20 cellular contexts compared by ENCODE assay signal in the genomic region with DNA sequence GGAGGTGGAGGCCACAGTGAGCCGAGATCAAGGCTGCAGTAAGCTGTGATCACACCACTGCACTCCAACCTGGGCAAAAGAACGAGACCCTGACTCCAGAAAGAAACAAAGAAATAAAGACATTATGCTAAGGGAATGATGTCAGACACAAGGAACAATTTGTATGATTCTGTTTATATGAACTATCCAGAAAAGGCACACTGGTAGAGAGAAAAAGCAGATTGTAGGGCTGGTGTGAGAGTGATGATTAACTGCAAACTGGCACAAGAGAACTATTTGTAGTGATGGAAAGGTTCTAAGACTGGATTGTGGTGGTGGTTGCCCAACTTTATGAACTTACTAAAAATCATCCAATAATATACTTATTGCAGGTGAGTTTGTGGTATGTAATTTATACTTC.
DNase-seq lines count a peak whose midpoint lies in the region; ATAC-seq, FAIRE-seq and TF ChIP-seq lines count a peak whose summit lies in the region.
"Had no signal": no experiment of that assay in that cellular context is flagged by ENCODE, and none has a peak within 500 bp of the region (broad histone marks: within the 10 kb centered on the region; RNA-seq: fewer than 3 reads in every experiment).

No MANE protein-coding gene starts in this region.

- FAIRE-seq in A549 (lab: Jason Lieb, UNC), result no peak
- FAIRE-seq: D721Med, G401.6, GM12891, GM19239 had no signal

- TF ChIP-seq POLR2A in A549 (IDR thresholded peaks at IDR 0.05; ENCODE audit: low read length), result no peak

- peaks cover 50% of the 10 kb centered on the region for H3K4me1 ChIP-seq in A549
- peaks cover 47% of the 10 kb centered on the region for H3K4me1 ChIP-seq in Panc1 (ENCODE audit: control insufficient read depth, insufficient read depth, low read length)
- H3K4me1 ChIP-seq in psoas muscle, result peaks cover 51% of the 10 kb centered on the region
- H3K4me1 ChIP-seq in stomach smooth muscle (ENCODE audit: control insufficient read depth, insufficient read depth, low read length), result peaks cover 8% of the 10 kb centered on the region
- H3K4me1 ChIP-seq: BE2C had no signal

- H3K4me3 ChIP-seq in A549, result no peak overlapping the region
- no peak overlapping the region for H3K4me3 ChIP-seq in Panc1 (ENCODE audit: low read depth in 2 of 2, low read length in 2 of 2)
- H3K4me3 ChIP-seq in psoas muscle, result no peak overlapping the region
- H3K4me3 ChIP-seq in stomach smooth muscle (ENCODE audit: low read length in 2 of 2), result no peak overlapping the region

- H3K9ac ChIP-seq in stomach smooth muscle (ENCODE audit: low read length in 2 of 2), result no peak overlapping the region

- TF ChIP-seq CTCF in A549 (IDR thresholded peaks at IDR 0.05), result no peak
- TF ChIP-seq CTCF in Panc1 (IDR thresholded peaks at IDR 0.05), result no peak
- TF ChIP-seq CTCF in psoas muscle (IDR thresholded peaks at IDR 0.05), result no peak
- TF ChIP-seq CTCF in GM20000 (IDR thresholded peaks at IDR 0.05; ENCODE audit: extremely low read depth, missing control alignments), result no peak

- H3K27me3 ChIP-seq in Panc1 (ENCODE audit: control insufficient read depth, insufficient read depth, low read length) (no peaks in the 10 kb centered on the region), psoas muscle (ENCODE audit: insufficient read depth in 3 of 3, low read length in 2 of 3) (no peaks in the 10 kb centered on the region), stomach smooth muscle (ENCODE audit: control insufficient read depth in 1 of 2, insufficient read depth in 2 of 2, low read length in 2 of 2) (no peaks in the 10 kb centered on the region)
- H3K27me3 ChIP-seq: BE2C had no signal

- no peak for TF ChIP-seq EP300 in A549 (IDR thresholded peaks at IDR 0.05)

- H3K9me3 ChIP-seq in A549, result peaks cover 3% of the 10 kb centered on the region; the same call in 1 of the 3 replicates
- no peaks in the 10 kb centered on the region for H3K9me3 ChIP-seq in Panc1 (ENCODE audit: control insufficient read depth, insufficient read depth, low read depth, low read length)
- H3K9me3 ChIP-seq in psoas muscle, result no peaks in the 10 kb centered on the region
- H3K9me3 ChIP-seq in stomach smooth muscle (ENCODE audit: control insufficient read depth in 2 of 2, low read length in 2 of 2), result no peaks in the 10 kb centered on the region
- H3K9me3 ChIP-seq: BE2C had no signal

- no peak for TF ChIP-seq RAD21 in A549 (conservative IDR thresholded peaks at IDR 0.05 in 1 of 2, IDR thresholded peaks at IDR 0.05 in 1 of 2)

- DNase-seq in A549 (ENCODE audit: low read depth in 1 of 2, low spot score in 1 of 2), result no peak
- no peak for DNase-seq in Panc1 (ENCODE audit: low read depth, low spot score)
- no peak for DNase-seq in psoas muscle
- no peak for DNase-seq in stimulated activated naive CD8-positive, alpha-beta T cell treated with anti-CD3 and anti-CD28 coated beads, Interleukin-15, Interleukin-2, amounts not matched to agents 100 U/mL and 50 U/mL, for 24 hours
- no peak for DNase-seq in GM20000 (ENCODE audit: low spot score)
- no peak for DNase-seq in NCI-H1105 (lab: John Stamatoyannopoulos, UW)
- DNase-seq: BE2C; CD8-positive, alpha-beta T cell; COR-L47; DMS153; DMS79 treated with DMSO at 0.1 percent for 48 hours; EL; HCEC 1CT had no signal

- no peak overlapping the region for H3K4me2 ChIP-seq in A549

- CTCF ChIA-PET in A549 (lab: Yijun Ruan, JAX), result interaction anchor here (1.5 kb wide), 1 partner anchor 28 kb away, joined by 6 read pairs; no protein-coding TSS in a partner anchor
- CTCF ChIA-PET in Panc1 (lab: Charles Lee), result interaction anchor here (0.6 kb wide), 1 partner anchor 72 kb away, joined by 5 read pairs; no protein-coding TSS in a partner anchor

- POLR2A ChIA-PET in A549 (lab: Yijun Ruan, JAX) (no interaction called here), Panc1 (lab: Charles Lee) (interaction anchor here (0.6 kb wide), 2 partner anchors 12 to 1912 kb away, joined by 3 to 13 read pairs; no protein-coding TSS in a partner anchor)

- H3K36me3 ChIP-seq in Panc1 (ENCODE audit: control insufficient read depth, insufficient read depth, low read length) (peaks cover 2% of the 10 kb centered on the region), psoas muscle (ENCODE audit: insufficient read depth in 1 of 2, low read depth in 1 of 2) (peaks cover 0 to 12% of the 10 kb centered on the region in 2 donors), stomach smooth muscle (ENCODE audit: control insufficient read depth in 2 of 2, insufficient read depth in 2 of 2, low read length in 2 of 2) (no peaks in the 10 kb centered on the region)
- H3K36me3 ChIP-seq: BE2C had no signal

- WGBS in A549 (ENCODE audit: missing lambda C conversion rate), result 93% methylated on average over 2 of the region's 2 CpGs
- WGBS in psoas muscle, 3 donors, result 95 to 100% (median 98%) methylated on average over 2 of the region's 2 CpGs

- peak overlapping the region; percentile 10 to 31; a peak in 3 of 6 replicates for H3K27ac ChIP-seq in A549
- H3K27ac ChIP-seq in Panc1 (ENCODE audit: low read length), result peak overlapping the region; percentile 95
- peak overlapping the region; percentile 81 for H3K27ac ChIP-seq in psoas muscle
- H3K27ac ChIP-seq in stomach smooth muscle (ENCODE audit: low read length), result peak overlapping the region; percentile 64
- H3K27ac ChIP-seq: C4-2B, HL-60 had no signal

- intact Hi-C loops in Panc1 (cut with micrococcal nuclease; ENCODE audit: unreplicated experiment) (no loop called here), psoas muscle (cut with DNase I) (no loop called here)

- no TSS peak for BruUV-seq in Panc1 (replicated peaks; lab: Mats Ljungman, UMichigan)

- in situ Hi-C loops in Panc1 (cut with HindIII; ENCODE audit: low pct_unique_long_range_greater_than_20kb, low sequenced_read_pairs), result no loop called here

- ATAC-seq in A549 (no peak), Panc1 (no peak), psoas muscle (no peak)
- no peak for ATAC-seq in stimulated activated naive CD8-positive, alpha-beta T cell treated with anti-CD3 and anti-CD28 coated beads, Interleukin-15, Interleukin-2, amounts not matched to agents 100 U/mL and 50 U/mL, for 24 hours
- ATAC-seq: CD8-positive, alpha-beta T cell had no signal

TF ChIP-seq in A549, 52 proteins besides CTCF, POLR2A, EP300 and RAD21:
- TF ChIP-seq, protein P1, sequence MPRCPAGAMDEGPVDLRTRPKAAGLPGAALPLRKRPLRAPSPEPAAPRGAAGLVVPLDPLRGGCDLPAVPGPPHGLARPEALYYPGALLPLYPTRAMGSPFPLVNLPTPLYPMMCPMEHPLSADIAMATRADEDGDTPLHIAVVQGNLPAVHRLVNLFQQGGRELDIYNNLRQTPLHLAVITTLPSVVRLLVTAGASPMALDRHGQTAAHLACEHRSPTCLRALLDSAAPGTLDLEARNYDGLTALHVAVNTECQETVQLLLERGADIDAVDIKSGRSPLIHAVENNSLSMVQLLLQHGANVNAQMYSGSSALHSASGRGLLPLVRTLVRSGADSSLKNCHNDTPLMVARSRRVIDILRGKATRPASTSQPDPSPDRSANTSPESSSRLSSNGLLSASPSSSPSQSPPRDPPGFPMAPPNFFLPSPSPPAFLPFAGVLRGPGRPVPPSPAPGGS (IDR thresholded peaks at IDR 0.05), result no peak
- TF ChIP-seq, protein P2, sequence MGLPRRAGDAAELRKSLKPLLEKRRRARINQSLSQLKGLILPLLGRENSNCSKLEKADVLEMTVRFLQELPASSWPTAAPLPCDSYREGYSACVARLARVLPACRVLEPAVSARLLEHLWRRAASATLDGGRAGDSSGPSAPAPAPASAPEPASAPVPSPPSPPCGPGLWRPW (IDR thresholded peaks at IDR 0.05), result no peak

Comparison
In these comparisons a context has a peak if more than half of its experiments do, and no peak if none do; other contexts are left out.
1. H3K27ac ChIP-seq: peak in every context shown above with its lines; median percentile 95 in Panc1; 81 in psoas muscle; 64 in stomach smooth muscle; 20 in A549.